Comparison of ENCODE assay signal across 9 cellular contexts in genomic region chr12:3304436-3305135, GRCh38.
DNase-seq lines count a peak whose midpoint lies in the region; ATAC-seq and TF ChIP-seq lines count a peak whose summit lies in the region.
"Had no signal": no experiment of that assay in that cellular context is flagged by ENCODE, and none has a peak within 500 bp of the region (broad histone marks: within the 10 kb centered on the region; RNA-seq: fewer than 3 reads in every experiment).

No MANE protein-coding gene starts in this region.

- H3K9me3 Mint-ChIP-seq in activated naive CD4-positive, alpha-beta T cell treated with anti-CD3 and anti-CD28 coated beads, Interleukin-2, amount 50 U/mL, for 72 hours, result no peaks in the 10 kb centered on the region
- H3K9me3 Mint-ChIP-seq: WTC11 had no signal

- H3K27ac Mint-ChIP-seq in activated naive CD4-positive, alpha-beta T cell treated with anti-CD3 and anti-CD28 coated beads, Interleukin-2, amount 50 U/mL, for 72 hours, result no peak overlapping the region
- H3K27ac Mint-ChIP-seq: WTC11 had no signal

- in situ Hi-C loops in astrocyte of the cerebellum (cut with HindIII; ENCODE audit: low sequenced_read_pairs), result no loop called here

- TF ChIP-seq EP300 in Ishikawa (IDR thresholded peaks at IDR 0.05; ENCODE audit: borderline replicate concordance), result peak; percentile 52; the same call in 1 of the 2 replicates

- no peak for TF ChIP-seq RAD21 in Ishikawa (IDR thresholded peaks at IDR 0.05; ENCODE audit: low read depth)

- DNase-seq in C1 segment of cervical spinal cord (lab: John Stamatoyannopoulos, UW), result peak in 8 of 14 donors; percentile 4 to 78 (median 20)
- peak; percentile 43 for DNase-seq in astrocyte of the cerebellum (ENCODE audit: low read depth)
- DNase-seq in kidney tubule cell (ENCODE audit: low spot score), result peak; percentile 98
- DNase-seq in DMS114 treated with DMSO at 0.1 percent for 48 hours (lab: John Stamatoyannopoulos, UW; ENCODE audit: unreplicated experiment), result no peak
- DNase-seq in activated naive CD4-positive, alpha-beta T cell treated with anti-CD3 and anti-CD28 coated beads, Interleukin-2, amount 50 U/mL, for 72 hours (ENCODE audit: low spot score in 2 of 2), result no peak
- no peak for DNase-seq in stimulated activated naive CD8-positive, alpha-beta T cell treated with anti-CD3 and anti-CD28 coated beads, Interleukin-15, Interleukin-2, amounts not matched to agents 100 U/mL and 50 U/mL, for 24 hours

- TF ChIP-seq CTCF in astrocyte of the cerebellum (IDR thresholded peaks at IDR 0.05; ENCODE audit: low read depth, low read length, missing control alignments), result no peak

- ATAC-seq in activated naive CD4-positive, alpha-beta T cell treated with anti-CD3 and anti-CD28 coated beads, Interleukin-2, amount 50 U/mL, for 72 hours, result no peak
- no peak for ATAC-seq in HG02798 (IDR thresholded peaks at IDR 0.05; ENCODE audit: poor library complexity, unreplicated experiment)
- no peak for ATAC-seq in stimulated activated naive CD8-positive, alpha-beta T cell treated with anti-CD3 and anti-CD28 coated beads, Interleukin-15, Interleukin-2, amounts not matched to agents 100 U/mL and 50 U/mL, for 24 hours

- H3K36me3 Mint-ChIP-seq in activated naive CD4-positive, alpha-beta T cell treated with anti-CD3 and anti-CD28 coated beads, Interleukin-2, amount 50 U/mL, for 72 hours, result no peaks in the 10 kb centered on the region
- H3K36me3 Mint-ChIP-seq: WTC11 had no signal

- H3K4me3 ChIP-seq in astrocyte of the cerebellum (ENCODE audit: low read depth, low read length), result no peak overlapping the region

TF ChIP-seq in Ishikawa, 13 proteins besides CTCF, POLR2A, EP300 and RAD21:
- TF ChIP-seq YY1 (IDR thresholded peaks at IDR 0.05; ENCODE audit: low read depth) (no peak), EGR1 (IDR thresholded peaks at IDR 0.05) (no peak), TEAD4 (IDR thresholded peaks at IDR 0.05) (0 out of 2 replicates have a peak, but pooled peaks have one; percentile 19), NFIC (IDR thresholded peaks at IDR 0.05) (peak; percentile 43), MAX (IDR thresholded peaks at IDR 0.05) (peak; percentile 89), TCF12 (IDR thresholded peaks at IDR 0.05; ENCODE audit: low read depth) (peak; percentile 83)

Comparison
In these comparisons a context has a peak if more than half of its experiments do, and no peak if none do; other contexts are left out.
1. DNase-seq: peak in C1 segment of cervical spinal cord (8 of 14), astrocyte of the cerebellum (single experiment) and kidney tubule cell (single experiment); none in DMS114 treated with DMSO at 0.1 percent for 48 hours (single experiment), activated naive CD4-positive, alpha-beta T cell treated with anti-CD3 and anti-CD28 coated beads, Interleukin-2, amount 50 U/mL, for 72 hours (0 of 2) and stimulated activated naive CD8-positive, alpha-beta T cell treated with anti-CD3 and anti-CD28 coated beads, Interleukin-15, Interleukin-2, amounts not matched to agents 100 U/mL and 50 U/mL, for 24 hours (single experiment).